ENCODE assay signal across 1 cellular context in genomic region chr7:27709137-27710075, GRCh38.
TF ChIP-seq lines count a peak whose summit lies in the region.

No MANE protein-coding gene starts in this region.

TF ChIP-seq in SK-N-SH treated with all-trans-retinoic acid at 6 μM for 48 hours, 23 proteins besides CTCF, POLR2A, EP300 and RAD21 (continued from another document):
- 0 out of 2 replicates have a peak, but pooled peaks have one; percentile 27 for TF ChIP-seq CSRNP3 (CRISPR knock-in tag; IDR thresholded peaks at IDR 0.05)
